ENCODE assay signal across 8 cellular contexts in the genomic region with DNA sequence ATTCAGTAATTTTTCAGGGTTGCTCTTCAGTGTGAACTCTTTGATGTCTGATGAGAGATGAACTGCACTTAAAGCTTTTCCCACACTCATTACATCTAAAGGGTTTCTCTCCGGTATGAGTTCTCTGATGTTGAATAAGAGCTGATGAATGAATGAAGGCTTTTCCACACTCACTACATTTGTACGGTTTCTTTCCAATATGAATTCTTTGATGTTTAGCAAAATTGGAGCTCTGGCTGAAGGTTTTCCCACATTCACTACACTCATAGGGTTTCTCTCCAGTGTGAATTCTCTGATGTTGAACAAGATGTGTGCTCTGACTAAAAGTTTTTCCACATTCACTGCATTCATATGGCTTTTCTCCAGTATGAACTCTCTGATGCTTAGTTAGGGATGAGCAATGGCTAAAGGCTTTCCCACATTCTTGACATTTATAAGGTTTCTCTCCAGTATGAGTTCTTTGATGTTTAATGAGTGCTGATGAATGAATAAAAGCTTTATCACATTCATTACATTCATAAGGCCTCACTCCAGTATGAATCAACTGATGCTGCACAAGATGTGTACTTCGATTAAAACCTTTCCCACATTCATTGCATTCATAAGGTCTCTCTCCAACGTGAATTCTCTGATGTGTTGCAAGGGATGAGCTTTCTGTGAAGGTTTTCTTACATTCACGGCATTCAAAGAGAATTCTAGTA. TPM values are rescaled to one million over a fixed set of nuclear protein-coding genes. Genes with fewer than 3 reads are reported as not detected.
"Had no signal": no experiment of that assay in that cellular context is flagged by ENCODE, and none has a peak within 500 bp of the region (broad histone marks: within the 10 kb centered on the region; RNA-seq: fewer than 3 reads in every experiment).

No MANE protein-coding gene starts in this region.

RNA-seq across cellular contexts. Expression of gene TBC1D28, which starts 17.9 kb away (rescaled TPM):
- total RNA-seq: activated CD8-positive, alpha-beta T cell treated with anti-CD3 and anti-CD28 coated beads, Interleukin-2, amount 10 ng/mL, durations not matched to agents 7 days and 5 days; activated naive CD8-positive, alpha-beta T cell treated with anti-CD3 and anti-CD28 coated beads, Interleukin-2, amount 10 ng/mL, durations not matched to agents 7 days and 5 days; ascending aorta; M059J; Peyer's patch; Right ventricle myocardium superior; T-helper 2 cell treated with Interferon-gamma antibody and Interleukin-4, amounts not matched to agents 100 ng/mL and 5 ng/mL, for 36 hours had no signal
- polyA plus RNA-seq: SK-N-SH had no signal
